ENCODE assay signal across 16 cellular contexts in genomic region chr18:79583426-79583825, GRCh38.
"Had no signal": no experiment of that assay in that cellular context is flagged by ENCODE, and none has a peak within 500 bp of the region (broad histone marks: within the 10 kb centered on the region; RNA-seq: fewer than 3 reads in every experiment).

No MANE protein-coding gene starts in this region.

- ATAC-seq: activated CD8-positive, alpha-beta T cell treated with anti-CD3 and anti-CD28 coated beads for 36 hours; activated T-cell treated with anti-CD3 and anti-CD28 coated beads, Interleukin-2, amount 50 U/mL, for 72 hours had no signal

- H3K9me3 Mint-ChIP-seq: activated CD8-positive, alpha-beta T cell treated with anti-CD3 and anti-CD28 coated beads for 36 hours; activated T-cell treated with anti-CD3 and anti-CD28 coated beads, Interleukin-2, amount 50 U/mL, for 72 hours; naive B cell had no signal

- H3K27me3 Mint-ChIP-seq: activated CD8-positive, alpha-beta T cell treated with anti-CD3 and anti-CD28 coated beads for 36 hours had no signal

- H3K4me3 Mint-ChIP-seq: activated CD8-positive, alpha-beta T cell treated with anti-CD3 and anti-CD28 coated beads for 36 hours; activated T-cell treated with anti-CD3 and anti-CD28 coated beads, Interleukin-2, amount 50 U/mL, for 72 hours; naive B cell had no signal

- H3K36me3 ChIP-seq: cardiac muscle cell, colonic mucosa, stomach, vagina had no signal

- FAIRE-seq: islet of Langerhans had no signal

- H3K27me3 ChIP-seq: cardiac muscle cell, colonic mucosa, vagina had no signal

- H3K36me3 Mint-ChIP-seq: naive B cell had no signal

- H3K4me1 ChIP-seq: colonic mucosa had no signal

- DNase-seq: activated CD4-positive, alpha-beta T cell treated with anti-CD3 and anti-CD28 coated beads for 1 hour; activated CD8-positive, alpha-beta T cell treated with anti-CD3 and anti-CD28 coated beads for 36 hours; activated naive CD4-positive, alpha-beta T cell; activated T-cell treated with anti-CD3 and anti-CD28 coated beads, Interleukin-2, amount 50 U/mL, for 72 hours; colonic mucosa; effector CD4-positive, alpha-beta T cell; foreskin melanocyte; midbrain; naive B cell; nucleus accumbens; stomach; SW 1271 had no signal

- H3K4me3 ChIP-seq: cardiac muscle cell, colonic mucosa, skin epidermis, stomach, vagina had no signal

- H3K27ac Mint-ChIP-seq: activated CD8-positive, alpha-beta T cell treated with anti-CD3 and anti-CD28 coated beads for 36 hours; activated T-cell treated with anti-CD3 and anti-CD28 coated beads, Interleukin-2, amount 50 U/mL, for 72 hours had no signal

- H3K9me3 ChIP-seq: colonic mucosa, stomach, vagina had no signal

- H3K27ac ChIP-seq: cardiac muscle cell, colonic mucosa, skin epidermis, stomach, vagina had no signal
